In genomic region chr12:48442191-48442828, GRCh38 we compare ENCODE assay signal across 18 cellular contexts. TPM values are rescaled to one million over a fixed set of nuclear protein-coding genes. Genes with fewer than 3 reads are reported as not detected.
A peak's percentile ranks its signal among the peaks of the same experiment; 100 is the strongest.
DNase-seq lines count a peak whose midpoint lies in the region; ATAC-seq and TF ChIP-seq lines count a peak whose summit lies in the region.
"Had no signal": no experiment of that assay in that cellular context is flagged by ENCODE, and none has a peak within 500 bp of the region (broad histone marks: within the 10 kb centered on the region; RNA-seq: fewer than 3 reads in every experiment).

No MANE protein-coding gene starts in this region.

- H3K4me3 ChIP-seq in Caco-2 (ENCODE audit: low read depth, low read length), result no peak overlapping the region
- H3K4me3 ChIP-seq in GM23338, result no peak overlapping the region
- no peak overlapping the region for H3K4me3 ChIP-seq in colonic mucosa
- H3K4me3 ChIP-seq: BLaER1 treated with 17β-estradiol and CSF1 and Interleukin-3, amounts not matched to agents 10 nM and 100 nM; tibial nerve had no signal

- H3K4me3 Mint-ChIP-seq in Caco-2 (ENCODE audit: unreplicated experiment) (no peak overlapping the region), GM23338 (no peak overlapping the region), osteocyte (ENCODE audit: unreplicated experiment) (no peak overlapping the region)

- BruUV-seq in Caco-2 (replicated peaks; lab: Mats Ljungman, UMichigan), result no TSS peak

- no peaks in the 10 kb centered on the region for H3K9me2 ChIP-seq in GM23338 (ENCODE audit: insufficient read depth)

- H3K9me3 ChIP-seq in Caco-2, result no peaks in the 10 kb centered on the region
- H3K9me3 ChIP-seq in colonic mucosa, result no peaks in the 10 kb centered on the region
- H3K9me3 ChIP-seq: BLaER1 treated with 17β-estradiol and CSF1 and Interleukin-3, amounts not matched to agents 10 nM and 100 nM; tibial nerve had no signal

- no peaks in the 10 kb centered on the region for H3K36me3 ChIP-seq in Caco-2 (ENCODE audit: control insufficient read depth, insufficient read depth, low read length)
- H3K36me3 ChIP-seq in GM23338 (ENCODE audit: insufficient read depth), result no peaks in the 10 kb centered on the region
- H3K36me3 ChIP-seq in colonic mucosa, result no peaks in the 10 kb centered on the region
- H3K36me3 ChIP-seq: BLaER1 treated with 17β-estradiol and CSF1 and Interleukin-3, amounts not matched to agents 10 nM and 100 nM; tibial nerve had no signal

- peak; percentile 92 for ATAC-seq in GM23338
- no peak for ATAC-seq in GM21390 (IDR thresholded peaks at IDR 0.05; ENCODE audit: unreplicated experiment)

- no peaks in the 10 kb centered on the region for H3F3A ChIP-seq in GM23338 (replicated peaks; ENCODE audit: low read depth)

- CTCF ChIA-PET in Caco-2 (lab: Charles Lee), result interaction anchor here (0.7 kb wide), 1 partner anchor 176 kb away, joined by 5 read pairs; no protein-coding TSS in a partner anchor

- H3K79me2 ChIP-seq in GM23338 (replicated peaks; ENCODE audit: insufficient read depth), result no peaks in the 10 kb centered on the region

- H3K4me1 Mint-ChIP-seq in Caco-2 (ENCODE audit: low read depth, unreplicated experiment) (peaks cover 27% of the 10 kb centered on the region), GM23338 (peaks cover 10% of the 10 kb centered on the region; the same call in 2 of the 3 replicates), osteocyte (ENCODE audit: unreplicated experiment) (no peaks in the 10 kb centered on the region)

- intact Hi-C loops in Caco-2 (cut with micrococcal nuclease; ENCODE audit: unreplicated experiment) (loop anchor here (2.0 to 10.0 kb wide), 2 partner anchors 20 to 48 kb away; no protein-coding TSS in a partner anchor), colonic mucosa (cut with DNase I) (no loop called here)

- no peaks in the 10 kb centered on the region for H3K27me3 ChIP-seq in Caco-2 (replicated peaks; ENCODE audit: control insufficient read depth, insufficient read depth, low read length)
- no peaks in the 10 kb centered on the region for H3K27me3 ChIP-seq in GM23338 (ENCODE audit: insufficient read depth)
- H3K27me3 ChIP-seq in colonic mucosa, result no peaks in the 10 kb centered on the region
- H3K27me3 ChIP-seq: BLaER1 treated with 17β-estradiol and CSF1 and Interleukin-3, amounts not matched to agents 10 nM and 100 nM; tibial nerve had no signal

- H3K27ac Mint-ChIP-seq in Caco-2 (ENCODE audit: unreplicated experiment) (peak overlapping the region; percentile 51), GM23338 (no peak overlapping the region; the same call in 1 of the 2 replicates), osteocyte (ENCODE audit: unreplicated experiment) (no peak overlapping the region)

- DNase-seq in Caco-2 (peak in 1 of 2 experiments; percentile 29), GM23338 (ENCODE audit: low spot score) (peak; percentile 41), RKO (ENCODE audit: low spot score) (peak; percentile 15), iPS-NIHi11 (ENCODE audit: low spot score) (peak; percentile 22), osteocyte (ENCODE audit: extremely low spot score, unreplicated experiment) (no peak), colonic mucosa (no peak), MV-4-11 (lab: John Stamatoyannopoulos, UW) (no peak)
- DNase-seq: activated CD4-positive, CD25-positive, alpha-beta regulatory T cell treated with anti-CD3 and anti-CD28 coated beads, Interleukin-2, amount 50 U/mL, for 72 hours; head of caudate nucleus; NCI-H1694 treated with DMSO at 0.1 percent for 48 hours; NCI-H510A had no signal

- H3K9ac ChIP-seq in colonic mucosa (ENCODE audit: low read depth in 2 of 2, low read length in 2 of 2), result no peak overlapping the region
- H3K9ac ChIP-seq: BLaER1 treated with 17β-estradiol and CSF1 and Interleukin-3, amounts not matched to agents 10 nM and 100 nM had no signal

- H3K4me1 ChIP-seq in Caco-2 (peaks cover 21% of the 10 kb centered on the region), GM23338 (ENCODE audit: insufficient read depth) (peaks cover 5% of the 10 kb centered on the region), colonic mucosa (no peaks in the 10 kb centered on the region)
- H3K4me1 ChIP-seq: tibial nerve had no signal

- H3K27me3 Mint-ChIP-seq in Caco-2 (ENCODE audit: insufficient read depth, unreplicated experiment), result no peaks in the 10 kb centered on the region
- no peaks in the 10 kb centered on the region for H3K27me3 Mint-ChIP-seq in GM23338 (ENCODE audit: insufficient read depth, low read depth, poor library complexity)
- peaks cover 8% of the 10 kb centered on the region for H3K27me3 Mint-ChIP-seq in osteocyte (ENCODE audit: unreplicated experiment)

- H3K27ac ChIP-seq in GM23338 (ENCODE audit: low read depth) (no peak overlapping the region), colonic mucosa (no peak overlapping the region)
- H3K27ac ChIP-seq: BLaER1 treated with 17β-estradiol and CSF1 and Interleukin-3, amounts not matched to agents 10 nM and 100 nM; tibial nerve had no signal

- H3K36me3 Mint-ChIP-seq in Caco-2 (ENCODE audit: insufficient read depth, unreplicated experiment), result no peaks in the 10 kb centered on the region
- H3K36me3 Mint-ChIP-seq in GM23338 (ENCODE audit: low read depth), result no peaks in the 10 kb centered on the region
- H3K36me3 Mint-ChIP-seq in osteocyte (ENCODE audit: unreplicated experiment), result no peaks in the 10 kb centered on the region

- no peak overlapping the region for H3K4me2 ChIP-seq in GM23338
- H3K4me2 ChIP-seq: BLaER1 treated with 17β-estradiol and CSF1 and Interleukin-3, amounts not matched to agents 10 nM and 100 nM had no signal

- 0 out of 2 replicates have a peak overlapping the region, but pooled peaks have one; percentile 15 for H2AFZ ChIP-seq in GM23338

- no peaks in the 10 kb centered on the region for H4K20me1 ChIP-seq in GM23338 (replicated peaks; ENCODE audit: insufficient read depth)
- H4K20me1 ChIP-seq: BLaER1 treated with 17β-estradiol and CSF1 and Interleukin-3, amounts not matched to agents 10 nM and 100 nM had no signal

- TF ChIP-seq CTCF in Caco-2 (IDR thresholded peaks at IDR 0.05; ENCODE audit: insufficient read depth in 1 of 2, low read depth in 1 of 2, low read length in 1 of 2, severe bottlenecking in 1 of 2, unreplicated experiment in 1 of 2), result peak in 1 of 2 experiments; percentile 34
- peak; percentile 33 to 40; a peak in 3 of 4 replicates for TF ChIP-seq CTCF in GM23338 (conservative IDR thresholded peaks at IDR 0.05; ENCODE audit: low read depth in 2 of 2)
- TF ChIP-seq CTCF in osteocyte (IDR thresholded peaks at IDR 0.05), result no peak
- TF ChIP-seq CTCF in colonic mucosa (IDR thresholded peaks at IDR 0.05), result no peak

- H3K9me3 Mint-ChIP-seq in Caco-2 (ENCODE audit: unreplicated experiment) (no peaks in the 10 kb centered on the region), GM23338 (0 out of 3 replicates have a peak, but pooled peaks cover 1% of the 10 kb centered on the region), osteocyte (ENCODE audit: unreplicated experiment) (no peaks in the 10 kb centered on the region)

- POLR2A ChIA-PET in Caco-2 (lab: Charles Lee), result no interaction called here

TF ChIP-seq in GM23338, 12 proteins besides CTCF, POLR2A, EP300 and RAD21 (continues in another document):
- TF ChIP-seq STAT1 (IDR thresholded peaks at IDR 0.05; ENCODE audit: unreplicated experiment), result no peak

RNA-seq across cellular contexts. Expression of gene ANP32D, which starts 30.0 kb away (rescaled TPM):
- not detected in 2 replicates for total RNA-seq in Caco-2 (2022)
- total RNA-seq in GM23338 (2014; rRNA removed; shearing (Covaris generic)), result not detected in 2 replicates
- not detected in 2 replicates for polyA plus RNA-seq in GM23338 (2016; fragmentation: Nextera tagmentation; extraction: Ambion mirVana)
- total RNA-seq in osteocyte, result not detected in 2 replicates
- total RNA-seq in colonic mucosa, result not detected
- total RNA-seq: cerebellum, Daoy, epithelial cell of proximal tubule, pulmonary artery endothelial cell had no signal

RNA-seq across cellular contexts. Expression of gene C12orf54, which starts 40.0 kb away (rescaled TPM):
- total RNA-seq in Caco-2 (2022), result not detected in 2 replicates
- total RNA-seq in GM23338 (2014; rRNA removed; shearing (Covaris generic)), result not detected in 2 replicates
- not detected in 2 replicates for polyA plus RNA-seq in GM23338 (2016; fragmentation: Nextera tagmentation; extraction: Ambion mirVana)
- total RNA-seq in osteocyte, result not detected in 2 replicates
- total RNA-seq in colonic mucosa, result not detected
- total RNA-seq: cerebellum, Daoy, epithelial cell of proximal tubule, pulmonary artery endothelial cell had no signal

Comparison
In these comparisons a context has a peak if more than half of its experiments do, and no peak if none do; other contexts are left out.
1. DNase-seq: peak in GM23338 (single experiment), RKO (single experiment) and iPS-NIHi11 (single experiment); none in osteocyte (single experiment), colonic mucosa (single experiment) and MV-4-11 (single experiment).
2. CTCF ChIP-seq: peak in GM23338 (2 of 2); none in osteocyte (single experiment) and colonic mucosa (single experiment).